8 cellular contexts compared by ENCODE assay signal in genomic region chr17:67221062-67221998, GRCh38. TPM values are rescaled to one million over a fixed set of nuclear protein-coding genes. Genes with fewer than 3 reads are reported as not detected.
DNase-seq lines count a peak whose midpoint lies in the region; ATAC-seq and TF ChIP-seq lines count a peak whose summit lies in the region.

No MANE protein-coding gene starts in this region.

- DNase-seq in AG08395 (ENCODE audit: low spot score): peak; percentile 54
- DNase-seq in GM12864 (ENCODE audit: low read depth): no peak
- peak; percentile 61 for DNase-seq in NOMO-1 treated with DMSO at 0.1 percent for 48 hours (lab: John Stamatoyannopoulos, UW; ENCODE audit: unreplicated experiment)
- peak in 1 of 2 donors; percentile 29 for DNase-seq in central memory CD8-positive, alpha-beta T cell (ENCODE audit: low spot score in 2 of 2)
- peak; percentile 59 to 73 for DNase-seq in lung microvascular endothelial cell (ENCODE audit: low read depth in 2 of 2)
- no peak for DNase-seq in NCI-H748 treated with DMSO at 0.1 percent for 48 hours (lab: John Stamatoyannopoulos, UW)

- peaks cover 11% of the 10 kb centered on the region for H3K36me3 Mint-ChIP-seq in central memory CD8-positive, alpha-beta T cell (ENCODE audit: insufficient read depth)

- no peak overlapping the region for H3K4me3 Mint-ChIP-seq in central memory CD8-positive, alpha-beta T cell

- peak overlapping the region; percentile 49 for H3K27ac Mint-ChIP-seq in central memory CD8-positive, alpha-beta T cell (ENCODE audit: low read depth)

- H3K4me3 ChIP-seq in GM12864 (ENCODE audit: low read depth, low read length): no peak overlapping the region

- no peaks in the 10 kb centered on the region for H3K9me3 Mint-ChIP-seq in central memory CD8-positive, alpha-beta T cell

- H3K4me1 Mint-ChIP-seq in central memory CD8-positive, alpha-beta T cell: peaks cover 34% of the 10 kb centered on the region

- peak; percentile 38 for TF ChIP-seq CTCF in GM12864 (IDR thresholded peaks at IDR 0.05; ENCODE audit: low read depth, low read length, missing control alignments)

- no peaks in the 10 kb centered on the region for H3K27me3 Mint-ChIP-seq in central memory CD8-positive, alpha-beta T cell

- ATAC-seq in central memory CD8-positive, alpha-beta T cell (replicated peaks; ENCODE audit: extremely low read depth, poor library complexity, severe bottlenecking): peak; percentile 80
- no peak for ATAC-seq in GM19452 (IDR thresholded peaks at IDR 0.05; ENCODE audit: unreplicated experiment)
- ATAC-seq in GM21786 (IDR thresholded peaks at IDR 0.05; ENCODE audit: unreplicated experiment): no peak

RNA-seq across cellular contexts. Expression of gene HELZ, which starts 23.7 kb away (rescaled TPM):
- 17.7 and 32.1 TPM in 2 replicates for total RNA-seq in lung microvascular endothelial cell

Comparison
In these comparisons a context has a peak if more than half of its experiments do, and no peak if none do; other contexts are left out.
1. DNase-seq: peak in AG08395 (single experiment), NOMO-1 treated with DMSO at 0.1 percent for 48 hours (single experiment) and lung microvascular endothelial cell (2 of 2); none in GM12864 (single experiment) and NCI-H748 treated with DMSO at 0.1 percent for 48 hours (single experiment).